In the genomic region with DNA sequence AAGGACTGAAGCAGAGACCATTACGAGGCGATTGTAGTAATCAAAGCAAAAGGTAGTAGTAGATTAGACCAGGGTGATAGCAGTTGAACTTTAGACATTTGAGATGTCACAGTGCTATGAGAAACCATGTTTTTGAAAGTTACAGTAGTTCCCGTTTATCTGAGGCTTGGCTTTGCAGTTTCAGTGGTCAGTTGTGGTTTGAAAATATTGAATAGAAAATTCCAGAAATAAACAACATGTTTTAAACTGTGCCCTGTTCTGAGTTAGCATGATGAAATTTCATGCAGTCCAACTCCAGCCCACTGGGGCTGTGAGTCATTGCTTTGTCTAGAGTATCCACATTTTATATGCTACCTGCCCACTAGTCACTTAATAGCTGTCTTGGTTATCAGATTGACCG, we compare ENCODE assay signal across 10 cellular contexts. TPM values are rescaled to one million over a fixed set of nuclear protein-coding genes. Genes with fewer than 3 reads are reported as not detected.
DNase-seq lines count a peak whose midpoint lies in the region; ATAC-seq lines count a peak whose summit lies in the region.
"Had no signal": no experiment of that assay in that cellular context is flagged by ENCODE, and none has a peak within 500 bp of the region (broad histone marks: within the 10 kb centered on the region; RNA-seq: fewer than 3 reads in every experiment).

No MANE protein-coding gene starts in this region.

- ATAC-seq in stimulated activated effector memory CD8-positive, alpha-beta T cell treated with anti-CD3 and anti-CD28 coated beads, Interleukin-12 subunit alpha, Interleukin-12 subunit beta, amount 100 ng/mL, for 72 hours, result no peak
- ATAC-seq in HG03520 (IDR thresholded peaks at IDR 0.05; ENCODE audit: unreplicated experiment), result no peak

- no peaks in the 10 kb centered on the region for H3K27me3 Mint-ChIP-seq in activated naive CD4-positive, alpha-beta T cell treated with anti-CD3 and anti-CD28 coated beads for 36 hours (ENCODE audit: low read depth)
- no peaks in the 10 kb centered on the region for H3K27me3 Mint-ChIP-seq in activated naive CD4-positive, alpha-beta T cell treated with anti-CD3 and anti-CD28 coated beads, Interleukin-2, amount 10 ng/mL, durations not matched to agents 7 days and 5 days

- CTCF ChIA-PET in activated naive CD4-positive, alpha-beta T cell treated with anti-CD3 and anti-CD28 coated beads for 36 hours (lab: Charles Lee), result no interaction called here
- CTCF ChIA-PET in activated naive CD4-positive, alpha-beta T cell treated with anti-CD3 and anti-CD28 coated beads, Interleukin-2, amount 10 ng/mL, durations not matched to agents 7 days and 5 days (lab: Charles Lee), result no interaction called here

- peak overlapping the region; percentile 59 for H3K27ac Mint-ChIP-seq in activated naive CD4-positive, alpha-beta T cell treated with anti-CD3 and anti-CD28 coated beads for 36 hours
- no peak overlapping the region for H3K27ac Mint-ChIP-seq in activated naive CD4-positive, alpha-beta T cell treated with anti-CD3 and anti-CD28 coated beads, Interleukin-2, amount 10 ng/mL, durations not matched to agents 7 days and 5 days
- peak overlapping the region; percentile 23 for H3K27ac Mint-ChIP-seq in stimulated activated effector memory CD8-positive, alpha-beta T cell treated with anti-CD3 and anti-CD28 coated beads, Interleukin-12 subunit alpha, Interleukin-12 subunit beta, amount 100 ng/mL, for 72 hours

- H3K4me1 Mint-ChIP-seq in activated naive CD4-positive, alpha-beta T cell treated with anti-CD3 and anti-CD28 coated beads for 36 hours (ENCODE audit: low read depth), result no peaks in the 10 kb centered on the region
- H3K4me1 Mint-ChIP-seq in activated naive CD4-positive, alpha-beta T cell treated with anti-CD3 and anti-CD28 coated beads, Interleukin-2, amount 10 ng/mL, durations not matched to agents 7 days and 5 days, result peaks cover 8% of the 10 kb centered on the region
- peaks cover 21% of the 10 kb centered on the region for H3K4me1 Mint-ChIP-seq in stimulated activated effector memory CD8-positive, alpha-beta T cell treated with anti-CD3 and anti-CD28 coated beads, Interleukin-12 subunit alpha, Interleukin-12 subunit beta, amount 100 ng/mL, for 72 hours

- intact Hi-C loops in activated naive CD4-positive, alpha-beta T cell treated with anti-CD3 and anti-CD28 coated beads for 36 hours (cut with micrococcal nuclease), result no loop called here

- no peak for DNase-seq in activated naive CD4-positive, alpha-beta T cell treated with anti-CD3 and anti-CD28 coated beads for 36 hours
- no peak for DNase-seq in activated naive CD4-positive, alpha-beta T cell treated with anti-CD3 and anti-CD28 coated beads, Interleukin-2, amount 10 ng/mL, durations not matched to agents 7 days and 5 days
- peak; percentile 40 for DNase-seq in RPMI7951 (ENCODE audit: low read depth)
- DNase-seq in fibroblast of peridontal ligament (ENCODE audit: extremely low read depth), result peak; percentile 79
- DNase-seq in stimulated activated effector memory CD8-positive, alpha-beta T cell treated with anti-CD3 and anti-CD28 coated beads, Interleukin-12 subunit alpha, Interleukin-12 subunit beta, amount 100 ng/mL, for 72 hours (ENCODE audit: low spot score in 2 of 2), result no peak
- no peak for DNase-seq in Ammon's horn (ENCODE audit: low spot score)
- DNase-seq in stimulated activated CD4-positive, alpha-beta T cell treated with anti-CD3 and anti-CD28 coated beads, Interleukin-1b, Interleukin-23, amount 100 ng/mL, for 48 hours, result no peak
- DNase-seq: C1 segment of cervical spinal cord, NCI-H1105 had no signal

- H3K9me3 Mint-ChIP-seq in activated naive CD4-positive, alpha-beta T cell treated with anti-CD3 and anti-CD28 coated beads for 36 hours, result no peaks in the 10 kb centered on the region
- H3K9me3 Mint-ChIP-seq in activated naive CD4-positive, alpha-beta T cell treated with anti-CD3 and anti-CD28 coated beads, Interleukin-2, amount 10 ng/mL, durations not matched to agents 7 days and 5 days, result no peaks in the 10 kb centered on the region
- no peaks in the 10 kb centered on the region for H3K9me3 Mint-ChIP-seq in stimulated activated effector memory CD8-positive, alpha-beta T cell treated with anti-CD3 and anti-CD28 coated beads, Interleukin-12 subunit alpha, Interleukin-12 subunit beta, amount 100 ng/mL, for 72 hours

- peaks cover 29% of the 10 kb centered on the region for H3K36me3 Mint-ChIP-seq in activated naive CD4-positive, alpha-beta T cell treated with anti-CD3 and anti-CD28 coated beads for 36 hours (ENCODE audit: low read depth)
- H3K36me3 Mint-ChIP-seq in activated naive CD4-positive, alpha-beta T cell treated with anti-CD3 and anti-CD28 coated beads, Interleukin-2, amount 10 ng/mL, durations not matched to agents 7 days and 5 days, result peaks cover 52% of the 10 kb centered on the region
- peaks cover 100% of the 10 kb centered on the region for H3K36me3 Mint-ChIP-seq in stimulated activated effector memory CD8-positive, alpha-beta T cell treated with anti-CD3 and anti-CD28 coated beads, Interleukin-12 subunit alpha, Interleukin-12 subunit beta, amount 100 ng/mL, for 72 hours

- H3K4me3 Mint-ChIP-seq in activated naive CD4-positive, alpha-beta T cell treated with anti-CD3 and anti-CD28 coated beads for 36 hours, result no peak overlapping the region
- H3K4me3 Mint-ChIP-seq in activated naive CD4-positive, alpha-beta T cell treated with anti-CD3 and anti-CD28 coated beads, Interleukin-2, amount 10 ng/mL, durations not matched to agents 7 days and 5 days, result no peak overlapping the region
- H3K4me3 Mint-ChIP-seq in stimulated activated effector memory CD8-positive, alpha-beta T cell treated with anti-CD3 and anti-CD28 coated beads, Interleukin-12 subunit alpha, Interleukin-12 subunit beta, amount 100 ng/mL, for 72 hours, result no peak overlapping the region

RNA-seq across cellular contexts. Expression of a gene that starts 47.5 kb away (rescaled TPM):
- total RNA-seq in activated naive CD4-positive, alpha-beta T cell treated with anti-CD3 and anti-CD28 coated beads for 36 hours, result 10 to 100 TPM; 79.8 to 84.0 TPM
- 71.0 and 87.6 TPM in 2 replicates for total RNA-seq in RPMI7951 (2014; rRNA removed; shearing (Covaris generic))

Comparison
In these comparisons a context has a peak if more than half of its experiments do, and no peak if none do; other contexts are left out.
1. DNase-seq: peak in RPMI7951 (single experiment) and fibroblast of peridontal ligament (single experiment); none in activated naive CD4-positive, alpha-beta T cell treated with anti-CD3 and anti-CD28 coated beads for 36 hours (single experiment), activated naive CD4-positive, alpha-beta T cell treated with anti-CD3 and anti-CD28 coated beads, Interleukin-2, amount 10 ng/mL, durations not matched to agents 7 days and 5 days (single experiment), stimulated activated effector memory CD8-positive, alpha-beta T cell treated with anti-CD3 and anti-CD28 coated beads, Interleukin-12 subunit alpha, Interleukin-12 subunit beta, amount 100 ng/mL, for 72 hours (0 of 2), Ammon's horn (single experiment) and stimulated activated CD4-positive, alpha-beta T cell treated with anti-CD3 and anti-CD28 coated beads, Interleukin-1b, Interleukin-23, amount 100 ng/mL, for 48 hours (single experiment).